ENCODE assay signal across 1 cellular context in genomic region chr5:54704825-54705224, GRCh38.
TF ChIP-seq lines count a peak whose summit lies in the region.

No MANE protein-coding gene starts in this region.

TF ChIP-seq in IMR-90, 13 proteins besides CTCF, POLR2A, EP300 and RAD21 (continued from another document):
- no peak for TF ChIP-seq ELK1 (IDR thresholded peaks at IDR 0.05; ENCODE audit: borderline replicate concordance, low read depth, low read length)
- no peak for TF ChIP-seq USF2 (IDR thresholded peaks at IDR 0.05; ENCODE audit: low read depth, low read length)
- no peak for TF ChIP-seq NFE2L2 (IDR thresholded peaks at IDR 0.05; ENCODE audit: low read depth, low read length)
- no peak for TF ChIP-seq MAFK (IDR thresholded peaks at IDR 0.05; ENCODE audit: low read depth, low read length)
- TF ChIP-seq MXI1 (IDR thresholded peaks at IDR 0.05; ENCODE audit: borderline replicate concordance, low read depth, low read length): no peak
- TF ChIP-seq FOS (IDR thresholded peaks at IDR 0.05; ENCODE audit: low read depth, low read length): no peak
- TF ChIP-seq CHD1 (IDR thresholded peaks at IDR 0.05; ENCODE audit: low read depth, low read length): no peak
- no peak for TF ChIP-seq RFX5 (IDR thresholded peaks at IDR 0.05; ENCODE audit: low read depth, low read length)
- no peak for TF ChIP-seq CEBPB (IDR thresholded peaks at IDR 0.05; ENCODE audit: low read depth, low read length)
